ENCODE assay signal across 8 cellular contexts in the genomic region with DNA sequence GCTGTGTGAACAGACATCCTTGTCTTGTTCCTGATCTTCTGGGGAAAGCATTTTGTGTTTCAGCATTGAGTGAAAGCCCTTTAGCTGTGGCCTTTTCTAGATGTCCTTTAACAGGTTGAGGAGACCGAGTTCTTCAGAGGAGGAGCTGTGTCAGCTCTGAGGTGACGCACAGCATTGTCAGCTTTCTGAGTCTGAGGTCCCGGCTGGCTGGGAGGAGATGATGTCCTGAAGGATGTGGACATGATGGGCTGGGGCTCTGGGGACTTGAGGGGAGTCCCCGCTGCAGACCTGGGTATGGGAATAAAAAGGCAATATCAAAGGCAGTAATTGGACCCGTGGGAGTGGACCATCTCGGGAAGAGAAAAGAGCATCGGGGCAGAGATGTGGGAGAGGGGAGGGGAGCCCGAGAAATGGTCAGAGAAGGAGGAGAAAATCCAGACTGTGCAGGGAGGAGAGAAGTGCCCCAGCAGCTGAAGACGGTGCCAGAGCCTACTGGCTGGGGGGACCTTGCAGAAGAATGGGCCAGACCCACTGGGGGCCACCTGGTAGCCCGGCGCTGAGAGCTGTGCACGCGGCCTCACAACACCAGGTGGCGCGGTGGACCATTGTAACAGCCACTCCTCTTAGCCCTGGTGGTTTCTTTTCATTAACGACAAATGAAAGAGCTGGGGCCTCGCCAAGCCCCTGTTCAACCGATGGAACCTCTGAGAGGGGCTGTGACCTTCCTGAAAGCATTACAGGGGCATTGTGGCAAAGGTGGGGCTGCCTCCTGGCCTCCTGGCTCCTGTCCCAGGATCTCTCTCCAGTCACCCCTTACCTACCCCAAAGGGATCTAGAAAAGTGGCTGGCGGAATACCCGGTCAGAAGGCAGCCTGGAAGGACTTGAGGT.
DNase-seq lines count a peak whose midpoint lies in the region; ATAC-seq and TF ChIP-seq lines count a peak whose summit lies in the region.

No MANE protein-coding gene starts in this region.

- H3K9me3 Mint-ChIP-seq in CD4-positive, CD25-positive, alpha-beta regulatory T cell: peaks cover 0 to 1% (median 0%) of the 10 kb centered on the region in 7 donors

- no peak overlapping the region for H3K4me3 Mint-ChIP-seq in CD4-positive, CD25-positive, alpha-beta regulatory T cell

- peaks cover 19% of the 10 kb centered on the region for H3K27me3 Mint-ChIP-seq in CD4-positive, CD25-positive, alpha-beta regulatory T cell

- H2AFZ ChIP-seq in MM.1S (ENCODE audit: low read length): peak overlapping the region; percentile 70

- H3K79me2 ChIP-seq in MM.1S (ENCODE audit: low read length): no peaks in the 10 kb centered on the region

- no peak overlapping the region for H3K27ac ChIP-seq in CD4-positive, CD25-positive, alpha-beta regulatory T cell (ENCODE audit: insufficient read depth, low read length, poor library complexity, severe bottlenecking)
- peak overlapping the region; percentile 31; the same call in 1 of the 2 replicates for H3K27ac ChIP-seq in MM.1S (ENCODE audit: low read length)
- H3K27ac ChIP-seq in ovary: no peak overlapping the region
- no peak overlapping the region for H3K27ac ChIP-seq in tibial artery

- no peaks in the 10 kb centered on the region for H3K36me3 ChIP-seq in CD4-positive, CD25-positive, alpha-beta regulatory T cell (ENCODE audit: control insufficient read depth, insufficient read depth, low read length)
- H3K36me3 ChIP-seq in MM.1S (replicated peaks; ENCODE audit: insufficient read depth, low read length) (no peaks in the 10 kb centered on the region), ovary (no peaks in the 10 kb centered on the region), tibial artery (no peaks in the 10 kb centered on the region)

- H3F3A ChIP-seq in MM.1S (ENCODE audit: insufficient read depth, low read length): 0 out of 2 replicates have a peak, but pooled peaks cover 7% of the 10 kb centered on the region

- H3K9me2 ChIP-seq in MM.1S (replicated peaks; ENCODE audit: insufficient read depth, low read length): no peaks in the 10 kb centered on the region

- peak overlapping the region in 2 of 3 donors; percentile 75 to 89 for H3K27ac Mint-ChIP-seq in CD4-positive, CD25-positive, alpha-beta regulatory T cell

- WGBS in ovary, 3 donors: 15 to 20% (median 15%) methylated on average over 20 of the region's 20 CpGs

- peaks cover 6% of the 10 kb centered on the region for H3K27me3 ChIP-seq in CD4-positive, CD25-positive, alpha-beta regulatory T cell (ENCODE audit: control insufficient read depth, insufficient read depth, low read length)
- no peaks in the 10 kb centered on the region for H3K27me3 ChIP-seq in MM.1S (replicated peaks; ENCODE audit: insufficient read depth, low read length)
- no peaks in the 10 kb centered on the region for H3K27me3 ChIP-seq in ovary
- H3K27me3 ChIP-seq in tibial artery: no peaks in the 10 kb centered on the region

- H3K36me3 Mint-ChIP-seq in CD4-positive, CD25-positive, alpha-beta regulatory T cell: no peaks in the 10 kb centered on the region

- intact Hi-C loops in ovary (cut with DNase I) (loop anchor here (1.0 to 10.0 kb wide), 4 partner anchors 58 to 252 kb away; a partner anchor contains a TSS), tibial artery (cut with DNase I; ENCODE audit: low total_unique reads) (loop anchor here (1.0 kb wide), 1 partner anchor 252 kb away; no protein-coding TSS in a partner anchor)

- peak overlapping the region; percentile 99 for H3K4me2 ChIP-seq in MM.1S (ENCODE audit: low read depth, low read length)

- H3K9ac ChIP-seq in MM.1S (ENCODE audit: low read length): peak overlapping the region; percentile 67

- DNase-seq in CD4-positive, CD25-positive, alpha-beta regulatory T cell: peak; percentile 68 to 82 (median 79)
- DNase-seq in MM.1S: peak; percentile 85
- DNase-seq in SK-MEL-5 (ENCODE audit: low read depth, low spot score): peak; percentile 82
- peak; percentile 83 for DNase-seq in activated gamma-delta T cell treated with Interleukin-2 at 50 U/mL for 16 hours
- peak; percentile 55 for DNase-seq in globus pallidus (ENCODE audit: low spot score)
- peak; percentile 72 to 89 (median 83) for DNase-seq in ovary
- DNase-seq in tibial artery: peak; percentile 77 to 82

- no peak overlapping the region for H3K4me3 ChIP-seq in CD4-positive, CD25-positive, alpha-beta regulatory T cell (ENCODE audit: low read depth, low read length)
- H3K4me3 ChIP-seq in MM.1S (ENCODE audit: low read length) (peak overlapping the region; percentile 71), ovary (peak overlapping the region; percentile 21), tibial artery (no peak overlapping the region)

- no peaks in the 10 kb centered on the region for H4K20me1 ChIP-seq in MM.1S (ENCODE audit: insufficient read depth, low read length)

- H3K4me1 ChIP-seq in CD4-positive, CD25-positive, alpha-beta regulatory T cell (ENCODE audit: control insufficient read depth, insufficient read depth, low read length, poor library complexity, severe bottlenecking): peaks cover 6% of the 10 kb centered on the region
- H3K4me1 ChIP-seq in MM.1S (ENCODE audit: low read length) (peaks cover 28% of the 10 kb centered on the region), ovary (ENCODE audit: insufficient read depth) (peaks cover 3% of the 10 kb centered on the region), tibial artery (peaks cover 0 to 9% (median 7%) of the 10 kb centered on the region in 4 donors)

- TF ChIP-seq CTCF in MM.1S (IDR thresholded peaks at IDR 0.05; ENCODE audit: low read length) (peak; percentile 90), ovary (IDR thresholded peaks at IDR 0.05) (peak; percentile 82 to 96 (median 95)), tibial artery (IDR thresholded peaks at IDR 0.05) (peak; percentile 91 to 96)

- no peaks in the 10 kb centered on the region for H3K9me3 ChIP-seq in CD4-positive, CD25-positive, alpha-beta regulatory T cell (ENCODE audit: control insufficient read depth in 2 of 2, low read length in 2 of 2)
- no peaks in the 10 kb centered on the region for H3K9me3 ChIP-seq in MM.1S (replicated peaks; ENCODE audit: insufficient read depth, low read length)
- H3K9me3 ChIP-seq in ovary: no peaks in the 10 kb centered on the region
- no peaks in the 10 kb centered on the region for H3K9me3 ChIP-seq in tibial artery

- ATAC-seq in CD4-positive, CD25-positive, alpha-beta regulatory T cell (ENCODE audit: low read depth in 2 of 2): peak; percentile 96 to 98
- peak; percentile 73 for ATAC-seq in GM21515 (IDR thresholded peaks at IDR 0.05; ENCODE audit: unreplicated experiment)

- peaks cover 5 to 19% (median 12%) of the 10 kb centered on the region in 4 donors for H3K4me1 Mint-ChIP-seq in CD4-positive, CD25-positive, alpha-beta regulatory T cell

- TF ChIP-seq EP300 in ovary (IDR thresholded peaks at IDR 0.05): no peak

- in situ Hi-C loops in SK-MEL-5 (cut with HindIII; ENCODE audit: low pct_unique_long_range_greater_than_20kb, low sequenced_read_pairs): no loop called here

- peak; percentile 23 for TF ChIP-seq POLR2A in ovary (IDR thresholded peaks at IDR 0.05)

Comparison
In these comparisons a context has a peak if more than half of its experiments do, and no peak if none do; other contexts are left out.
1. H3K4me3 ChIP-seq: peak in MM.1S (single experiment) and ovary (single experiment); none in CD4-positive, CD25-positive, alpha-beta regulatory T cell (single experiment) and tibial artery (0 of 2).
2. Peak in every context shown above with its lines, with median percentiles within 50 percentile points of each other: DNase-seq and CTCF ChIP-seq.